Comparison of ENCODE assay signal across 1 cellular context in genomic region chr1:100895540-100896480, GRCh38.
TF ChIP-seq lines count a peak whose summit lies in the region.

SLC30A7 (plus strand) TSS chr1:100896090; CDS start chr1:100896263, 173 bp downstream.

TF ChIP-seq in IMR-90, 13 proteins besides CTCF, POLR2A, EP300 and RAD21 (continued from another document):
- TF ChIP-seq FOS (IDR thresholded peaks at IDR 0.05; ENCODE audit: low read depth, low read length), result no peak
